ENCODE assay signal across 25 cellular contexts in the genomic region with DNA sequence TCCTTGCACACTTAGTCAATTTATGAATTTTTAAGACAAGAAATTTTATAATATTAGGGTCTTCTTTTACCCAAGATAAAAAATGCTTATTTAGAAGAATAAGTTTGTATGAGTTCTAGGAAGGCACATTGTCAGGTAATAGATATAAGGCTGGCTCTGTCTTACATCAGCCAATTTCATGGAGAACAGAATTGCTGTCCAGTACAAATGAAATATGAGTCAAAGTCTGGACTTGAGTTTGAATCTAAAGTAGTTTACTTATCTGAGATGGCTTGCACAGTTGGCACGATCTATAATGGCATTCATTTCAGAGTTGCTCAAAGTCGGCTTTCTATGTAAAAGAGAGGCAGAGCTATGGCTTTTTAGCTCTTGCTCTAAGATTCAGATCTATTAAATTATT.
"Had no signal": no experiment of that assay in that cellular context is flagged by ENCODE, and none has a peak within 500 bp of the region (broad histone marks: within the 10 kb centered on the region; RNA-seq: fewer than 3 reads in every experiment).

No MANE protein-coding gene starts in this region.

- H3K4me3 ChIP-seq: stomach, suprapubic skin, testis, thoracic aorta, thyroid gland, tibial artery, tibial nerve, transverse colon, upper lobe of left lung, upper lobe of right lung, uterus, vagina had no signal

- H3K27me3 ChIP-seq: stomach, suprapubic skin, testis, thyroid gland, tibial artery, tibial nerve, transverse colon, upper lobe of left lung, upper lobe of right lung, uterus, vagina had no signal

- H3K27ac ChIP-seq: stomach, suprapubic skin, testis, thoracic aorta, thyroid gland, tibial artery, tibial nerve, transverse colon, upper lobe of left lung, upper lobe of right lung, uterus, vagina had no signal

- H3K4me1 ChIP-seq: stomach, suprapubic skin, testis, thyroid gland, tibial nerve, transverse colon, upper lobe of left lung, upper lobe of right lung, uterus, vagina had no signal

- DNase-seq: stimulated activated CD4-positive, alpha-beta T cell treated with anti-CD3 and anti-CD28 coated beads, Interleukin-2, amount 100 ng/mL, for 48 hours; stimulated activated CD4-positive, alpha-beta T cell treated with anti-CD3 and anti-CD28 coated beads, Interleukin-4, amount 100 ng/mL, for 1 hour; stimulated activated CD4-positive, alpha-beta T cell treated with anti-CD3 and anti-CD28 coated beads, Interleukin-4, amount 100 ng/mL, for 24 hours; stimulated activated CD4-positive, alpha-beta T cell treated with anti-CD3 and anti-CD28 coated beads, Interleukin-4, amount 100 ng/mL, for 4 hours; stimulated activated CD8-positive, alpha-beta memory T cell treated with anti-CD3 and anti-CD28 coated beads, Interleukin-4, amount 100 ng/mL, for 48 hours; stimulated activated naive B cell treated with anti-CD40 and anti-IgM and Interleukin-4, amounts not matched to agents 10 μg/mL and 1 μg/mL and 100 μg/mL, for 72 hours; stimulated activated naive CD4-positive, alpha-beta T cell; stimulated activated naive CD4-positive, alpha-beta T cell treated with Interleukin-2 at 50 U/mL for 16 hours; stimulated activated naive CD8-positive, alpha-beta T cell treated with anti-CD3 and anti-CD28 coated beads, Interleukin-15, amount 100 ng/mL, for 72 hours; stimulated activated naive CD8-positive, alpha-beta T cell treated with anti-CD3 and anti-CD28 coated beads, Interleukin-15, Interleukin-2, amounts not matched to agents 100 U/mL and 50 U/mL, for 24 hours; stomach; substantia nigra; testis; thyroid gland; tibial artery; transverse colon; upper lobe of left lung; upper lobe of right lung; uterus had no signal

- ATAC-seq: stimulated activated effector memory CD8-positive, alpha-beta T cell treated with anti-CD3 and anti-CD28 coated beads, Interleukin-12 subunit alpha, Interleukin-12 subunit beta, amount 100 ng/mL, for 72 hours; stimulated activated memory B cell treated with anti-CD40 and anti-IgM and Interleukin-4, amounts not matched to agents 10 μg/mL and 1 μg/mL and 100 μg/mL, for 72 hours; stimulated activated naive B cell treated with anti-CD40 and anti-IgM and Interleukin-4, amounts not matched to agents 10 μg/mL and 1 μg/mL and 100 μg/mL, for 72 hours; stimulated activated naive CD8-positive, alpha-beta T cell treated with anti-CD3 and anti-CD28 coated beads, Interleukin-15, amount 100 ng/mL, for 72 hours; stimulated activated naive CD8-positive, alpha-beta T cell treated with anti-CD3 and anti-CD28 coated beads, Interleukin-15, Interleukin-2, amounts not matched to agents 100 U/mL and 50 U/mL, for 24 hours; upper lobe of right lung had no signal

- H3K36me3 ChIP-seq: stomach, suprapubic skin, thoracic aorta, thyroid gland, tibial artery, tibial nerve, transverse colon, upper lobe of left lung, upper lobe of right lung, uterus, vagina had no signal

- H3K9me3 ChIP-seq: stomach, suprapubic skin, testis, thoracic aorta, thyroid gland, tibial artery, tibial nerve, transverse colon, upper lobe of left lung, upper lobe of right lung, uterus, vagina had no signal
